In genomic region chr3:196636369-196637349, GRCh38 we compare ENCODE assay signal across 16 cellular contexts. TPM values are rescaled to one million over a fixed set of nuclear protein-coding genes. Genes with fewer than 3 reads are reported as not detected.
DNase-seq lines count a peak whose midpoint lies in the region; ATAC-seq and TF ChIP-seq lines count a peak whose summit lies in the region.
"Had no signal": no experiment of that assay in that cellular context is flagged by ENCODE, and none has a peak within 500 bp of the region (broad histone marks: within the 10 kb centered on the region; RNA-seq: fewer than 3 reads in every experiment).

No MANE protein-coding gene starts in this region.

- peaks cover 41% of the 10 kb centered on the region for H3K4me1 Mint-ChIP-seq in WTC11
- H3K4me1 Mint-ChIP-seq in natural killer cell: peaks cover 93 to 96% of the 10 kb centered on the region in 2 donors
- H3K4me1 Mint-ChIP-seq in nephron progenitor cell: peaks cover 40% of the 10 kb centered on the region

- peak overlapping the region; percentile 55 for H3K4me2 ChIP-seq in DND-41 (ENCODE audit: insufficient read depth, low read length)
- H3K4me2 ChIP-seq: hepatocyte had no signal

- ATAC-seq in DND-41 (ENCODE audit: insufficient read depth, low read depth): no peak
- ATAC-seq in WTC11: no peak
- ATAC-seq in natural killer cell: no peak
- no peak for ATAC-seq in GM18907 (IDR thresholded peaks at IDR 0.05; ENCODE audit: unreplicated experiment)
- ATAC-seq in HG03520 (IDR thresholded peaks at IDR 0.05; ENCODE audit: unreplicated experiment): no peak
- ATAC-seq: left colon had no signal

- peaks cover 24% of the 10 kb centered on the region for H3K36me3 ChIP-seq in DND-41 (ENCODE audit: insufficient read depth, low read length)
- H3K36me3 ChIP-seq: MG63 had no signal

- H3K36me3 Mint-ChIP-seq in WTC11 (no peaks in the 10 kb centered on the region), natural killer cell (no peaks in the 10 kb centered on the region), nephron progenitor cell (ENCODE audit: low read depth) (no peaks in the 10 kb centered on the region)

- CTCF ChIA-PET in WTC11 (lab: Charles Lee): no interaction called here

- H3K9me3 Mint-ChIP-seq in WTC11 (no peaks in the 10 kb centered on the region), natural killer cell (no peaks in the 10 kb centered on the region), nephron progenitor cell (no peaks in the 10 kb centered on the region)

- H3K9me3 ChIP-seq in DND-41 (ENCODE audit: insufficient read depth, low read length, severe bottlenecking): no peaks in the 10 kb centered on the region
- H3K9me3 ChIP-seq: MG63 had no signal

- no peaks in the 10 kb centered on the region for H3K27me3 ChIP-seq in DND-41 (ENCODE audit: insufficient read depth, low read length, poor library complexity)
- H3K27me3 ChIP-seq: MG63 had no signal

- peak overlapping the region; percentile 69 for H3K27ac ChIP-seq in DND-41 (ENCODE audit: low read length)
- H3K27ac ChIP-seq: hepatocyte had no signal

- H3K4me3 Mint-ChIP-seq in WTC11 (no peak overlapping the region), natural killer cell (peak overlapping the region; percentile 93), nephron progenitor cell (no peak overlapping the region)

- H3K79me2 ChIP-seq in DND-41 (ENCODE audit: insufficient read depth, low read length): peaks cover 86% of the 10 kb centered on the region
- H3K79me2 ChIP-seq: hepatocyte had no signal

- TF ChIP-seq CTCF in DND-41 (IDR thresholded peaks at IDR 0.05; ENCODE audit: borderline replicate concordance, extremely low read depth, low read length, poor library complexity, severe bottlenecking) (no peak), WTC11 (IDR thresholded peaks at IDR 0.05) (no peak), natural killer cell (IDR thresholded peaks at IDR 0.05) (no peak), nephron progenitor cell (IDR thresholded peaks at IDR 0.05) (no peak)

- POLR2A ChIA-PET in WTC11 (lab: Charles Lee): interaction anchor here (0.5 to 0.6 kb wide), 3 partner anchors 20 to 588 kb away, joined by 3 to 9 read pairs (median 4); no protein-coding TSS in a partner anchor

- peaks cover 84% of the 10 kb centered on the region for H3K4me1 ChIP-seq in DND-41 (ENCODE audit: insufficient read depth, low read length)

- intact Hi-C loops in natural killer cell (cut with micrococcal nuclease): no loop called here

- peaks cover 2% of the 10 kb centered on the region; the same call in 1 of the 2 replicates for H4K20me1 ChIP-seq in DND-41 (ENCODE audit: insufficient read depth, low read length)

- H3K27me3 Mint-ChIP-seq in WTC11 (ENCODE audit: low read depth): peaks cover 23% of the 10 kb centered on the region
- H3K27me3 Mint-ChIP-seq in natural killer cell (ENCODE audit: low read depth in 2 of 2): no peaks in the 10 kb centered on the region
- H3K27me3 Mint-ChIP-seq in nephron progenitor cell (ENCODE audit: low read depth, poor library complexity): peaks cover 28% of the 10 kb centered on the region

- peak overlapping the region in 1 of 2 experiments; percentile 36; a peak in 2 of 4 replicates for H3K4me3 ChIP-seq in DND-41 (ENCODE audit: low read depth in 1 of 2, low read length in 2 of 2)
- H3K4me3 ChIP-seq: hepatocyte, MG63 had no signal

- peak overlapping the region; percentile 50 for H3K9ac ChIP-seq in DND-41 (ENCODE audit: low read depth, low read length)

- H3K27ac Mint-ChIP-seq in WTC11: no peak overlapping the region
- H3K27ac Mint-ChIP-seq in natural killer cell: peak overlapping the region; percentile 96 to 98
- no peak overlapping the region for H3K27ac Mint-ChIP-seq in nephron progenitor cell

- H2AFZ ChIP-seq in DND-41 (ENCODE audit: low read depth, low read length): no peak overlapping the region
- H2AFZ ChIP-seq: hepatocyte had no signal

- DNase-seq in SIG-M5 treated with dmso at 0.1 percent for 504 hours (lab: John Stamatoyannopoulos, UW; ENCODE audit: unreplicated experiment): peak; percentile 63
- DNase-seq in SIG-M5 (lab: John Stamatoyannopoulos, UW): no peak
- peak; percentile 74 for DNase-seq in DND-41
- DNase-seq in WTC11 (ENCODE audit: low spot score): no peak
- DNase-seq in natural killer cell: no peak
- no peak for DNase-seq in nephron progenitor cell
- DNase-seq: 8988T; activated T-cell treated with anti-CD3 and anti-CD28 coated beads, Interleukin-2, amount 50 U/mL, for 1 hour; cortex of kidney; left colon; MG63; retina; stimulated activated naive CD4-positive, alpha-beta T cell treated with Interleukin-2 at 50 U/mL for 16 hours had no signal

TF ChIP-seq in WTC11, 78 proteins besides CTCF, POLR2A, EP300 and RAD21:
- peak; percentile 93 for TF ChIP-seq ZNF121 (CRISPR knock-in tag; IDR thresholded peaks at IDR 0.05)
- 0 out of 2 replicates have a peak, but pooled peaks have one; percentile 42 for TF ChIP-seq FOXP1 (CRISPR knock-in tag; IDR thresholded peaks at IDR 0.05; ENCODE audit: borderline replicate concordance)
- no peak for TF ChIP-seq GABPB1 (CRISPR knock-in tag; IDR thresholded peaks at IDR 0.05)
- TF ChIP-seq FOXK1 (CRISPR knock-in tag; IDR thresholded peaks at IDR 0.05): no peak
- TF ChIP-seq, protein P1, sequence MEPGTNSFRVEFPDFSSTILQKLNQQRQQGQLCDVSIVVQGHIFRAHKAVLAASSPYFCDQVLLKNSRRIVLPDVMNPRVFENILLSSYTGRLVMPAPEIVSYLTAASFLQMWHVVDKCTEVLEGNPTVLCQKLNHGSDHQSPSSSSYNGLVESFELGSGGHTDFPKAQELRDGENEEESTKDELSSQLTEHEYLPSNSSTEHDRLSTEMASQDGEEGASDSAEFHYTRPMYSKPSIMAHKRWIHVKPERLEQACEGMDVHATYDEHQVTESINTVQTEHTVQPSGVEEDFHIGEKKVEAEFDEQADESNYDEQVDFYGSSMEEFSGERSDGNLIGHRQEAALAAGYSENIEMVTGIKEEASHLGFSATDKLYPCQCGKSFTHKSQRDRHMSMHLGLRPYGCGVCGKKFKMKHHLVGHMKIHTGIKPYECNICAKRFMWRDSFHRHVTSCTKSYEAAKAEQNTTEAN (CRISPR knock-in tag; IDR thresholded peaks at IDR 0.05): no peak
- no peak for TF ChIP-seq ELF4 (CRISPR knock-in tag; IDR thresholded peaks at IDR 0.05; ENCODE audit: low read depth)
- TF ChIP-seq ATF2 (CRISPR knock-in tag; IDR thresholded peaks at IDR 0.05; ENCODE audit: borderline replicate concordance, low read depth): no peak

RNA-seq across cellular contexts. Expression of gene NRROS, which starts 2.8 kb away (rescaled TPM):
- total RNA-seq in WTC11 (2021): 3.1 to 5.1 TPM (median 4.9 TPM) in 3 replicates
- 10 to 100 TPM; 32.5 to 56.3 (median 56.2) TPM for total RNA-seq in natural killer cell

Comparison
In these comparisons a context has a peak if more than half of its experiments do, and no peak if none do; other contexts are left out.
1. DNase-seq: peak in SIG-M5 treated with dmso at 0.1 percent for 504 hours (single experiment) and DND-41 (single experiment); none in SIG-M5 (single experiment), WTC11 (single experiment), natural killer cell (single experiment) and nephron progenitor cell (single experiment).
2. H3K27ac Mint-ChIP-seq: peak in natural killer cell (2 of 2); none in WTC11 (single experiment) and nephron progenitor cell (single experiment).